8 cellular contexts compared by ENCODE assay signal in genomic region chr2:150528861-150529801, GRCh38. TPM values are rescaled to one million over a fixed set of nuclear protein-coding genes. Genes with fewer than 3 reads are reported as not detected.
DNase-seq lines count a peak whose midpoint lies in the region; ATAC-seq and TF ChIP-seq lines count a peak whose summit lies in the region.

No MANE protein-coding gene starts in this region.

- peak overlapping the region; percentile 61 for H3K4me3 ChIP-seq in ACC112 (ENCODE audit: low read depth, low read length)

- in situ Hi-C loops in T47D (cut with HindIII; ENCODE audit: low pct_unique_long_range_greater_than_20kb, low sequenced_read_pairs), result no loop called here

- peaks cover 60% of the 10 kb centered on the region for H3K4me1 ChIP-seq in ACC112 (ENCODE audit: control insufficient read depth, insufficient read depth, low read length, unreplicated experiment)

- intact Hi-C loops in natural killer cell (cut with micrococcal nuclease), result no loop called here

- peak; percentile 12 to 15 for DNase-seq in T47D (ENCODE audit: low read depth in 1 of 2, low spot score in 1 of 2)
- DNase-seq in stromal cell of bone marrow (ENCODE audit: low read depth), result peak; percentile 69
- no peak for DNase-seq in stimulated activated CD4-positive, alpha-beta T cell treated with anti-CD3 and anti-CD28 coated beads, Interleukin-4, amount 100 ng/mL, for 4 hours
- no peak for DNase-seq in NCI-H187 (lab: John Stamatoyannopoulos, UW)
- no peak for DNase-seq in natural killer cell

- no peaks in the 10 kb centered on the region for H3K27me3 ChIP-seq in ACC112 (ENCODE audit: insufficient read depth, low read length)

- ATAC-seq in GM19468 (IDR thresholded peaks at IDR 0.05; ENCODE audit: extremely low read depth, unreplicated experiment) (peak; percentile 96), HG03439 (IDR thresholded peaks at IDR 0.05; ENCODE audit: unreplicated experiment) (peak; percentile 91), natural killer cell (no peak)

- H3K4me1 Mint-ChIP-seq in natural killer cell, result no peaks in the 10 kb centered on the region

- H3K79me2 ChIP-seq in ACC112 (ENCODE audit: control insufficient read depth, insufficient read depth, low read length, unreplicated experiment), result no peaks in the 10 kb centered on the region

- TF ChIP-seq CTCF in natural killer cell (IDR thresholded peaks at IDR 0.05), result no peak

- H3K36me3 ChIP-seq in ACC112 (ENCODE audit: insufficient read depth, low read length), result no peaks in the 10 kb centered on the region

- H3K36me3 Mint-ChIP-seq in natural killer cell, result no peaks in the 10 kb centered on the region

- no peak overlapping the region for H3K27ac Mint-ChIP-seq in natural killer cell

- H3K27ac ChIP-seq in ACC112 (ENCODE audit: low read depth, low read length), result peak overlapping the region; percentile 94

- peak overlapping the region; percentile 74 for H2AFZ ChIP-seq in ACC112 (ENCODE audit: low read length, unreplicated experiment)

- H3K4me3 Mint-ChIP-seq in natural killer cell, result no peak overlapping the region

- no peaks in the 10 kb centered on the region for H3K27me3 Mint-ChIP-seq in natural killer cell (ENCODE audit: low read depth in 2 of 2)

- H3K9me3 Mint-ChIP-seq in natural killer cell, result peaks cover 0 to 3% of the 10 kb centered on the region in 2 donors

RNA-seq across cellular contexts. Expression of gene RND3, which starts 41.7 kb away (rescaled TPM):
- total RNA-seq in natural killer cell, result not detected

Comparison
In these comparisons a context has a peak if more than half of its experiments do, and no peak if none do; other contexts are left out.
1. ATAC-seq: peak in GM19468 (single experiment) and HG03439 (single experiment); none in natural killer cell (0 of 3).
2. DNase-seq: peak in T47D (2 of 2) and stromal cell of bone marrow (single experiment); none in stimulated activated CD4-positive, alpha-beta T cell treated with anti-CD3 and anti-CD28 coated beads, Interleukin-4, amount 100 ng/mL, for 4 hours (0 of 2), NCI-H187 (0 of 2) and natural killer cell (single experiment).